ENCODE assay signal across 1 cellular context in the genomic region with DNA sequence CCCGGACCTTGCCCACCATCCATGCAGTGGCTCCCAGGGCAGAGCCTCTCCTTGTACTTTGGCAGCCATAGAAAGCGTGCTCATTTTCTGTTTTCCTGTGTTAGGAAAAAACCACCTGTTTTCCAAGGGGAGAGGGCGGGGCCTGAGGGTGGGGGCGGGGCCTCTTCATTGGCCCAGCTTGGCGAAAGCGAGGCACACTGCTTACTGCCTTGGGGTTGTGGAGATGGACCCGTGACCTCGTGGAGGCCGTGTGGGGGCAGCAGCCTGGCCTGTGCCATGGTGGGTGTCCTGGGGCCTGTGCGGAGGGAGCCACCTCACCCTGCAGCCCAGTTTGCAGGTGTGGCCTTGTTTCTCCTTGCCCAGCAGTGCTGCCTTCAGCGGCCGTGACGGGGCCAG.
TF ChIP-seq lines count a peak whose summit lies in the region.

No MANE protein-coding gene starts in this region.

TF ChIP-seq in endothelial cell of umbilical vein, 7 proteins besides CTCF, POLR2A, EP300 and RAD21 (continued from another document):
- TF ChIP-seq POLR2AphosphoS5 (IDR thresholded peaks at IDR 0.05; ENCODE audit: insufficient read depth, low read depth, low read length) = no peak
- no peak for TF ChIP-seq MAX (IDR thresholded peaks at IDR 0.05; ENCODE audit: insufficient read depth, insufficient read length)
- no peak for TF ChIP-seq JUN (IDR thresholded peaks at IDR 0.05; ENCODE audit: borderline replicate concordance, insufficient read depth, insufficient read length, low read depth)
- no peak for TF ChIP-seq MYC (IDR thresholded peaks at IDR 0.05; ENCODE audit: low read depth, low read length)
- TF ChIP-seq FOS (IDR thresholded peaks at IDR 0.05; ENCODE audit: borderline replicate concordance, insufficient read depth, low read length) = no peak
- TF ChIP-seq EZH2 (IDR thresholded peaks at IDR 0.05; ENCODE audit: borderline replicate concordance, low read depth, low read length, severe bottlenecking) = no peak
TF ChIP-seq in endothelial cell of umbilical vein: peak in this region for 0.
